ENCODE assay signal across 23 cellular contexts in genomic region chr2:181822097-181822496, GRCh38.
"Had no signal": no experiment of that assay in that cellular context is flagged by ENCODE, and none has a peak within 500 bp of the region (broad histone marks: within the 10 kb centered on the region; RNA-seq: fewer than 3 reads in every experiment).

No MANE protein-coding gene starts in this region.

- H3K36me3 ChIP-seq: SJSA1 had no signal

- H3K27ac Mint-ChIP-seq: IgD-negative memory B cell had no signal

- H3K9me3 ChIP-seq: SJSA1 had no signal

- H3K9me3 Mint-ChIP-seq: IgD-negative memory B cell had no signal

- H3K36me3 Mint-ChIP-seq: IgD-negative memory B cell had no signal

- H3K4me3 ChIP-seq: SJSA1, SK-N-MC had no signal

- H3K27me3 ChIP-seq: SJSA1 had no signal

- FAIRE-seq: HTR-8/SVneo, RCC 7860 had no signal

- H3K4me1 Mint-ChIP-seq: IgD-negative memory B cell had no signal

- H3K27ac ChIP-seq: HL-60, SJSA1, SK-N-MC had no signal

- H3K4me3 Mint-ChIP-seq: IgD-negative memory B cell had no signal

- DNase-seq: KBM-7, MV-4-11, NCI-H1048, NCI-H1105, NCI-H1417, NCI-H1436 treated with DMSO at 0.1 percent for 48 hours, NCI-H1694, NCI-H1930, NCI-H2081, NCI-H2107, NCI-H510A, NCI-H524 treated with DMSO at 0.1 percent for 48 hours, NCI-H69, NCI-H774, Right ventricle myocardium superior, RPMI8226, SIG-M5 had no signal
